11 cellular contexts compared by ENCODE assay signal in genomic region chr7:46776790-46777189, GRCh38.
DNase-seq lines count a peak whose midpoint lies in the region; ATAC-seq, FAIRE-seq and TF ChIP-seq lines count a peak whose summit lies in the region.
"Had no signal": no experiment of that assay in that cellular context is flagged by ENCODE, and none has a peak within 500 bp of the region (broad histone marks: within the 10 kb centered on the region; RNA-seq: fewer than 3 reads in every experiment).

No MANE protein-coding gene starts in this region.

- peaks cover 5 to 20% of the 10 kb centered on the region in 2 donors for H3K4me1 ChIP-seq in ascending aorta
- H3K4me1 ChIP-seq in right lobe of liver: no peaks in the 10 kb centered on the region
- H3K4me1 ChIP-seq: vagina had no signal

- H3K27me3 ChIP-seq in ascending aorta (no peaks in the 10 kb centered on the region), right lobe of liver (no peaks in the 10 kb centered on the region)
- H3K27me3 ChIP-seq: vagina had no signal

- H3K9me3 Mint-ChIP-seq in activated naive CD8-positive, alpha-beta T cell treated with anti-CD3 and anti-CD28 coated beads for 36 hours: peaks cover 6% of the 10 kb centered on the region

- DNase-seq in D721Med (ENCODE audit: insufficient read length, low spot score): no peak
- DNase-seq in HT1080 (ENCODE audit: low read depth): peak; percentile 39
- DNase-seq in ascending aorta (ENCODE audit: low spot score in 2 of 2): no peak
- DNase-seq in right lobe of liver: no peak
- no peak for DNase-seq in NCI-H146 treated with DMSO at 0.1 percent for 48 hours (lab: John Stamatoyannopoulos, UW; ENCODE audit: unreplicated experiment)
- DNase-seq in NCI-H345 treated with DMSO at 0.1 percent for 48 hours (lab: John Stamatoyannopoulos, UW; ENCODE audit: unreplicated experiment): no peak
- DNase-seq in NCI-H1436 treated with DMSO at 0.1 percent for 48 hours (lab: John Stamatoyannopoulos, UW): no peak
- no peak for DNase-seq in activated naive CD8-positive, alpha-beta T cell treated with anti-CD3 and anti-CD28 coated beads for 36 hours
- DNase-seq: SHP77 treated with DMSO at 0.1 percent for 48 hours had no signal

- no peak overlapping the region for H3K27ac Mint-ChIP-seq in activated naive CD8-positive, alpha-beta T cell treated with anti-CD3 and anti-CD28 coated beads for 36 hours
- H3K27ac Mint-ChIP-seq: activated naive CD8-positive, alpha-beta T cell had no signal

- H3K36me3 Mint-ChIP-seq in activated naive CD8-positive, alpha-beta T cell treated with anti-CD3 and anti-CD28 coated beads for 36 hours: no peaks in the 10 kb centered on the region
- H3K36me3 Mint-ChIP-seq: activated naive CD8-positive, alpha-beta T cell had no signal

- TF ChIP-seq POLR2A in right lobe of liver (IDR thresholded peaks at IDR 0.05): no peak

- no peak overlapping the region for H3K4me3 ChIP-seq in ascending aorta
- no peak overlapping the region for H3K4me3 ChIP-seq in right lobe of liver
- H3K4me3 ChIP-seq: vagina had no signal

- no peak for FAIRE-seq in D721Med (lab: Jason Lieb, UNC)

- TF ChIP-seq CTCF in D721Med (IDR thresholded peaks at IDR 0.05; ENCODE audit: insufficient read depth, missing control alignments) (peak; percentile 11), ascending aorta (IDR thresholded peaks at IDR 0.05) (peak in 2 of 3 experiments; percentile 9 to 14), right lobe of liver (IDR thresholded peaks at IDR 0.05) (peak; percentile 24 to 52 (median 38))

- H3K36me3 ChIP-seq in ascending aorta: no peaks in the 10 kb centered on the region
- H3K36me3 ChIP-seq in right lobe of liver: no peaks in the 10 kb centered on the region
- H3K36me3 ChIP-seq: vagina had no signal

- H3K9me3 ChIP-seq in ascending aorta (peaks cover 0 to 10% of the 10 kb centered on the region in 2 donors), right lobe of liver (no peaks in the 10 kb centered on the region)
- H3K9me3 ChIP-seq: vagina had no signal

- peak in 1 of 4 donors; percentile 36 for ATAC-seq in right lobe of liver

- H3K4me3 Mint-ChIP-seq in activated naive CD8-positive, alpha-beta T cell treated with anti-CD3 and anti-CD28 coated beads for 36 hours: no peak overlapping the region
- H3K4me3 Mint-ChIP-seq: activated naive CD8-positive, alpha-beta T cell had no signal

- intact Hi-C loops in ascending aorta (cut with DNase I) (no loop called here), right lobe of liver (cut with DNase I) (no loop called here)

- no peaks in the 10 kb centered on the region for H3K4me1 Mint-ChIP-seq in activated naive CD8-positive, alpha-beta T cell treated with anti-CD3 and anti-CD28 coated beads for 36 hours

- H3K27me3 Mint-ChIP-seq in activated naive CD8-positive, alpha-beta T cell treated with anti-CD3 and anti-CD28 coated beads for 36 hours: no peaks in the 10 kb centered on the region
- H3K27me3 Mint-ChIP-seq: activated naive CD8-positive, alpha-beta T cell had no signal

- 0% methylated on average over 1 of the region's 1 CpG for WGBS in right lobe of liver (ENCODE audit: insufficient coverage, low coverage, low lambda C conversion rate, missing lambda C conversion rate)

- H3K27ac ChIP-seq in ascending aorta: no peak overlapping the region
- no peak overlapping the region for H3K27ac ChIP-seq in right lobe of liver
- H3K27ac ChIP-seq: vagina had no signal
